8 cellular contexts compared by ENCODE assay signal in genomic region chr22:41216984-41217383, GRCh38. TPM values are rescaled to one million over a fixed set of nuclear protein-coding genes. Genes with fewer than 3 reads are reported as not detected.
DNase-seq lines count a peak whose midpoint lies in the region; ATAC-seq, FAIRE-seq and TF ChIP-seq lines count a peak whose summit lies in the region.

No MANE protein-coding gene starts in this region.

- TF ChIP-seq CTCF in fibroblast of pulmonary artery (IDR thresholded peaks at IDR 0.05; ENCODE audit: low read length, missing control alignments) = no peak
- TF ChIP-seq CTCF in gastrocnemius medialis (IDR thresholded peaks at IDR 0.05 in 4 of 5, conservative IDR thresholded peaks at IDR 0.05 in 1 of 5) = no peak

- no peak overlapping the region for H3K4me3 Mint-ChIP-seq in T-cell

- no peak for TF ChIP-seq POLR2A in gastrocnemius medialis (IDR thresholded peaks at IDR 0.05)

- peaks cover 67% of the 10 kb centered on the region for H3K36me3 ChIP-seq in HUES48 (ENCODE audit: control insufficient read depth, insufficient read depth, low read length)
- peaks cover 0 to 59% of the 10 kb centered on the region in 2 donors for H3K36me3 ChIP-seq in gastrocnemius medialis
- peaks cover 3 to 15% of the 10 kb centered on the region in 2 donors for H3K36me3 ChIP-seq in small intestine (ENCODE audit: control insufficient read depth in 2 of 2, insufficient read depth in 2 of 2, low read length in 2 of 2)

- ATAC-seq in T-cell (replicated peaks in 1 of 4) = no peak
- no peak for ATAC-seq in gastrocnemius medialis

- H3K36me3 Mint-ChIP-seq in T-cell = peaks cover 30% of the 10 kb centered on the region

- H3K4me3 ChIP-seq in HUES48 (ENCODE audit: low read depth, low read length) = no peak overlapping the region
- H3K4me3 ChIP-seq in fibroblast of pulmonary artery (replicated peaks; ENCODE audit: low read depth, low read length) = peak overlapping the region; percentile 9
- H3K4me3 ChIP-seq in gastrocnemius medialis = peak overlapping the region in 1 of 4 donors; percentile 7
- no peak overlapping the region for H3K4me3 ChIP-seq in small intestine (ENCODE audit: low read depth in 1 of 2, low read length in 2 of 2)

- H3K9me3 ChIP-seq in HUES48 (ENCODE audit: control insufficient read depth, insufficient read depth, low read length) (peaks cover 2% of the 10 kb centered on the region; the same call in 1 of the 2 replicates), gastrocnemius medialis (no peaks in the 10 kb centered on the region), small intestine (ENCODE audit: control insufficient read depth, low read depth) (no peaks in the 10 kb centered on the region)

- no peak for FAIRE-seq in small intestine (lab: Jason Lieb, UNC)

- DNase-seq in T-cell (no peak), fibroblast of pulmonary artery (ENCODE audit: low read depth) (peak; percentile 44), gastrocnemius medialis (no peak), GM03348 (ENCODE audit: low spot score) (no peak), activated gamma-delta T cell treated with Interleukin-2 at 50 U/mL for 16 hours (no peak), NCI-H524 treated with DMSO at 0.1 percent for 48 hours (lab: John Stamatoyannopoulos, UW) (no peak), small intestine (no peak)

- peaks cover 16 to 23% (median 22%) of the 10 kb centered on the region in 3 donors for H3K4me1 Mint-ChIP-seq in T-cell

- no peak overlapping the region for H3K9ac ChIP-seq in HUES48 (ENCODE audit: low read depth, low read length)

- H3K4me1 ChIP-seq in HUES48 (ENCODE audit: control insufficient read depth, insufficient read depth, low read length) (peaks cover 13% of the 10 kb centered on the region; the same call in 1 of the 2 replicates), gastrocnemius medialis (no peaks in the 10 kb centered on the region), small intestine (ENCODE audit: control insufficient read depth in 2 of 2, insufficient read depth in 1 of 2, low read depth in 1 of 2, low read length in 1 of 2) (no peaks in the 10 kb centered on the region)

- CTCF ChIA-PET in T-cell (lab: Charles Lee) = interaction anchor here in 1 of 2 donors (1.1 kb wide), 1 partner anchor 21 kb away, joined by 3 read pairs; no protein-coding TSS in a partner anchor

- intact Hi-C loops in gastrocnemius medialis (cut with DNase I; ENCODE audit: low total_unique reads) = no loop called here

- WGBS in small intestine, 3 donors = 71 to 86% (median 86%) methylated on average over 12 to 13 of the region's 13 CpGs

- in situ Hi-C loops in gastrocnemius medialis (cut with MboI; ENCODE audit: low sequenced_read_pairs in 4 of 4) = no loop called here

- H3K27me3 Mint-ChIP-seq in T-cell = no peaks in the 10 kb centered on the region

- H3K9me3 Mint-ChIP-seq in T-cell = no peaks in the 10 kb centered on the region

- peak overlapping the region; percentile 62 to 82 for H3K27ac Mint-ChIP-seq in T-cell

- POLR2A ChIA-PET in T-cell (lab: Charles Lee) = interaction anchor here in 1 of 2 donors (0.5 kb wide), 1 partner anchor 71 kb away, joined by 8 read pairs; no protein-coding TSS in a partner anchor

- H3K27ac ChIP-seq in HUES48 (ENCODE audit: low read depth, low read length) (peak overlapping the region; percentile 65), gastrocnemius medialis (peak overlapping the region; percentile 55 to 69 (median 66)), small intestine (ENCODE audit: low read depth in 1 of 2, low read length in 1 of 2) (peak overlapping the region in 1 of 2 donors; percentile 43)

- H3K27me3 ChIP-seq in HUES48 (ENCODE audit: control insufficient read depth, insufficient read depth, low read length) (no peaks in the 10 kb centered on the region), gastrocnemius medialis (no peaks in the 10 kb centered on the region), small intestine (ENCODE audit: control insufficient read depth in 2 of 2, insufficient read depth in 2 of 2, low read length in 2 of 2) (no peaks in the 10 kb centered on the region)

RNA-seq across cellular contexts. Expression of gene L3MBTL2, which starts 11.9 kb away (rescaled TPM):
- total RNA-seq in T-cell = 10 to 100 TPM; 31.5 to 46.1 (median 42.1) TPM
- 10 to 100 TPM in 3 of 4 donors, 1 to 10 TPM in 1; 4.8 to 14.4 (median 12.4) TPM for total RNA-seq in gastrocnemius medialis
- 10 to 100 TPM; 10.1 to 15.8 (median 11.1) TPM for polyA plus RNA-seq in small intestine

RNA-seq across cellular contexts. Expression of gene CHADL, which starts 23.7 kb away (rescaled TPM):
- 1 to 10 TPM in 4 of 5 donors, under 1 TPM in 1; 0.75 to 2.3 (median 1.2) TPM for total RNA-seq in T-cell
- total RNA-seq in gastrocnemius medialis = 1 to 10 TPM in 1 of 4 donors, under 1 TPM in 1, not detected in 2; 0.73 to 1.3 TPM
- 1 to 10 TPM in 1 of 3 donors, under 1 TPM in 1, not detected in 1; 0.54 to 2.3 TPM for polyA plus RNA-seq in small intestine
